ENCODE assay signal across 2 cellular contexts in the genomic region with DNA sequence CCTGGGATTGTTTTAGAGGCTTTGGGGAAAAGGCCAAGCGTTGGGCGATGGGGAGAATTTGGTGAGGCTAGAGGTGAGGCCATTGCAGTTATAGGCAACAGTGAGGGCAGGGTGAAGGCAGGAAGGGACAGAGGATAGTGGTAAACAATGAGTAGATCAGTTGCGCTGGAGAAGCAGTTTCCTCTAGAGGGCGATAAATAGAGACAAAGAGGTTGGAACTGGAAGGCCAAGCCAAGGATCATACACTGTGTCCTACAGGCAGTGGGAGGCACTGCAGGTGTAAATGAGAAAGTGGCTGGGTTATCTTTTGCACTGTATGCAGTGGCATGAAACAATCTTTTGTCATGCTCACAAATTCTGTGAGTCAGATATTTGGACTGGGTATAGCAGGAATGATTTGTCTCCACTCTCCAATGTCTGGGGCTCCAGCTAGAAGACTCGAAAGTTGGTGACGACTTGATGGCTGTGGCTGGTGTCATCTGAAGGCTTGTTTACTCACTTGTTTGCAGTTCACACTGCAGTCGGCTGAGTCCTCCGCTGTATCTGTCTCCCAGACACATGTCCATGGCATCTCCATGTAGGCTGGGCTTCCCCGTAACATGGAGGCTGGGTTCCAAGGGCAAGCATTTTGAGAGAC.
TF ChIP-seq lines count a peak whose summit lies in the region.

No MANE protein-coding gene starts in this region.

TF ChIP-seq in HCT116, 20 proteins besides CTCF, POLR2A, EP300 and RAD21 (continued from another document):
- TF ChIP-seq, protein P1, sequence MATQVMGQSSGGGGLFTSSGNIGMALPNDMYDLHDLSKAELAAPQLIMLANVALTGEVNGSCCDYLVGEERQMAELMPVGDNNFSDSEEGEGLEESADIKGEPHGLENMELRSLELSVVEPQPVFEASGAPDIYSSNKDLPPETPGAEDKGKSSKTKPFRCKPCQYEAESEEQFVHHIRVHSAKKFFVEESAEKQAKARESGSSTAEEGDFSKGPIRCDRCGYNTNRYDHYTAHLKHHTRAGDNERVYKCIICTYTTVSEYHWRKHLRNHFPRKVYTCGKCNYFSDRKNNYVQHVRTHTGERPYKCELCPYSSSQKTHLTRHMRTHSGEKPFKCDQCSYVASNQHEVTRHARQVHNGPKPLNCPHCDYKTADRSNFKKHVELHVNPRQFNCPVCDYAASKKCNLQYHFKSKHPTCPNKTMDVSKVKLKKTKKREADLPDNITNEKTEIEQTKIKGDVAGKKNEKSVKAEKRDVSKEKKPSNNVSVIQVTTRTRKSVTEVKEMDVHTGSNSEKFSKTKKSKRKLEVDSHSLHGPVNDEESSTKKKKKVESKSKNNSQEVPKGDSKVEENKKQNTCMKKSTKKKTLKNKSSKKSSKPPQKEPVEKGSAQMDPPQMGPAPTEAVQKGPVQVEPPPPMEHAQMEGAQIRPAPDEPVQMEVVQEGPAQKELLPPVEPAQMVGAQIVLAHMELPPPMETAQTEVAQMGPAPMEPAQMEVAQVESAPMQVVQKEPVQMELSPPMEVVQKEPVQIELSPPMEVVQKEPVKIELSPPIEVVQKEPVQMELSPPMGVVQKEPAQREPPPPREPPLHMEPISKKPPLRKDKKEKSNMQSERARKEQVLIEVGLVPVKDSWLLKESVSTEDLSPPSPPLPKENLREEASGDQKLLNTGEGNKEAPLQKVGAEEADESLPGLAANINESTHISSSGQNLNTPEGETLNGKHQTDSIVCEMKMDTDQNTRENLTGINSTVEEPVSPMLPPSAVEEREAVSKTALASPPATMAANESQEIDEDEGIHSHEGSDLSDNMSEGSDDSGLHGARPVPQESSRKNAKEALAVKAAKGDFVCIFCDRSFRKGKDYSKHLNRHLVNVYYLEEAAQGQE (IDR thresholded peaks at IDR 0.05; ENCODE audit: low read depth), result no peak

TF ChIP-seq in neural cell, 6 proteins besides CTCF, POLR2A, EP300 and RAD21 (continued from another document):
- TF ChIP-seq MXI1 (conservative IDR thresholded peaks at IDR 0.05; ENCODE audit: poor library complexity, severe bottlenecking), result no peak
TF ChIP-seq in neural cell: peak in this region for 0.
